In the genomic region with DNA sequence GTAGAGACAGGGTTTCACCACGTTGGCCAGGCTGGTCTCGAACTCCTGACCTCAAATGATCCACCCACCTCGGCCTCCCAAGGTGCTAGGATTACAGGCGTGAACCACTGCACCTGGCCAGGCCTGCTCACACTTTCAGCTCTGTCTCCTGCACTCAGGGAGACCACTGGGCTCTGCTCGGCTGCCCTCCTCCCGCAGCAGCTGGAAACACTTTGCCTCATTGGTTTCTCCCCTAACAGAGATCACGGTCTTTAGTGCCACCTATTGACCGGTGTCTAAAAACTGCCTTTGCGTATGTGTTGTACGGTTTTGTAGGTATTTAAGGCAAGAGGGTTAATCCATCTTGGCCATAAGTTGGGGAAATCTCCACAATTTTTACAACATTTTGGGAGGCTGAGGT, we compare ENCODE assay signal across 9 cellular contexts. TPM values are rescaled to one million over a fixed set of nuclear protein-coding genes. Genes with fewer than 3 reads are reported as not detected.
DNase-seq lines count a peak whose midpoint lies in the region; ATAC-seq, FAIRE-seq and TF ChIP-seq lines count a peak whose summit lies in the region.
"Not testable (repeated sequence)": the region's sequence is repeated elsewhere in the genome, so short reads cannot be mapped to it uniquely, and the experiment has no call there.
"Had no signal": no experiment of that assay in that cellular context is flagged by ENCODE, and none has a peak within 500 bp of the region (broad histone marks: within the 10 kb centered on the region; RNA-seq: fewer than 3 reads in every experiment).

No MANE protein-coding gene starts in this region.

- WGBS in GM12878 (ENCODE audit: insufficient coverage, insufficient replicate concordance, low lambda C conversion rate, missing lambda C conversion rate), result 11% methylated on average over 10 of the region's 10 CpGs

- H3K36me3 Mint-ChIP-seq in CD4-positive, CD25-positive, alpha-beta regulatory T cell, result not testable (repeated sequence)

- intact Hi-C loops in GM12878 (cut with micrococcal nuclease; ENCODE audit: unreplicated experiment); sciatic nerve (cut with DNase I): not testable (repeated sequence)

- peak; percentile 61 for TF ChIP-seq RAD21 in GM12878 (IDR thresholded peaks at IDR 0.05; ENCODE audit: insufficient read depth, low read depth, low read length)

- H3K27ac Mint-ChIP-seq in CD4-positive, CD25-positive, alpha-beta regulatory T cell, result not testable (repeated sequence)

- peak; percentile 45 to 49 (median 46) for TF ChIP-seq CTCF in GM12878 (IDR thresholded peaks at IDR 0.05 in 2 of 3, conservative IDR thresholded peaks at IDR 0.05 in 1 of 3; ENCODE audit: control insufficient read depth in 2 of 3, extremely low read depth in 1 of 3, insufficient read depth in 1 of 3, low read depth in 3 of 3, low read length in 3 of 3)

- CTCF ChIA-PET in GM12878 (lab: Yijun Ruan, JAX), result interaction anchor here (0.9 to 4.6 kb wide), 12 partner anchors 9 to 909 kb away, joined by 3 to 28 read pairs (median 5); no protein-coding TSS in a partner anchor

- H3K9me3 Mint-ChIP-seq in CD4-positive, CD25-positive, alpha-beta regulatory T cell, result not testable (repeated sequence)

- TF ChIP-seq POLR2A in GM12878 (IDR thresholded peaks at IDR 0.05; ENCODE audit: low read depth, low read length), result not testable (repeated sequence)

- H3K9me3 ChIP-seq in CD4-positive, CD25-positive, alpha-beta regulatory T cell (ENCODE audit: control insufficient read depth in 2 of 2, low read length in 2 of 2); GM12878 (replicated peaks; ENCODE audit: control insufficient read depth, insufficient read depth, low read length): not testable (repeated sequence)

- RAD21 ChIA-PET in GM12878 (lab: Charles Lee; ENCODE audit: unreplicated experiment), result interaction anchor here (0.9 to 1.3 kb wide), 3 partner anchors 9 to 514 kb away, joined by 3 to 4 read pairs (median 4); partner anchors contain the start of gene ASNS

- H3K4me3 ChIP-seq in CD4-positive, CD25-positive, alpha-beta regulatory T cell (ENCODE audit: low read depth, low read length); GM12878: not testable (repeated sequence)

- H3K4me3 Mint-ChIP-seq in CD4-positive, CD25-positive, alpha-beta regulatory T cell, result not testable (repeated sequence)

- H3K4me2 ChIP-seq in GM12878 (ENCODE audit: control insufficient read depth, insufficient read depth), result not testable (repeated sequence)

- DNase-seq in CD4-positive, CD25-positive, alpha-beta regulatory T cell, result peak in 2 of 3 donors; percentile 14 to 63
- peak; percentile 39 for DNase-seq in NCI-H2029 treated with DMSO at 0.1 percent for 48 hours (lab: John Stamatoyannopoulos, UW)
- DNase-seq in SHP77 treated with DMSO at 0.1 percent for 48 hours (lab: John Stamatoyannopoulos, UW), result peak; percentile 87
- DNase-seq in GM12878 (ENCODE audit: low read depth, low spot score), result peak; percentile 12
- peak; percentile 83 for DNase-seq in iPS DF 4.7 (ENCODE audit: extremely low read depth, low spot score)
- DNase-seq in sciatic nerve (ENCODE audit: low spot score), result not testable (repeated sequence)

- not testable (repeated sequence) for TF ChIP-seq EP300 in GM12878 (IDR thresholded peaks at IDR 0.05; ENCODE audit: borderline replicate concordance in 1 of 2, control insufficient read depth in 1 of 2, low read depth in 2 of 2, low read length in 2 of 2)

- BruUV-seq in GM12878 (replicated peaks; lab: Mats Ljungman, UMichigan), result not testable (repeated sequence)

- in situ Hi-C loops in GM12878 (cut with MboI), result not testable (repeated sequence)

- H3K4me1 ChIP-seq in CD4-positive, CD25-positive, alpha-beta regulatory T cell (ENCODE audit: control insufficient read depth, insufficient read depth, low read length, poor library complexity, severe bottlenecking); GM12878 (ENCODE audit: control insufficient read depth, insufficient read depth, low read length): not testable (repeated sequence)

- not testable (repeated sequence) for H3K9ac ChIP-seq in GM12878 (ENCODE audit: control insufficient read depth, insufficient read depth, low read length)

- not testable (repeated sequence) for H2AFZ ChIP-seq in GM12878 (ENCODE audit: control insufficient read depth, low read depth, low read length)

- FAIRE-seq in GM12878 (lab: Jason Lieb, UNC), result not testable (repeated sequence)

- not testable (repeated sequence) for H3K27ac ChIP-seq in CD4-positive, CD25-positive, alpha-beta regulatory T cell (ENCODE audit: insufficient read depth, low read length, poor library complexity, severe bottlenecking); GM12878 (ENCODE audit: control insufficient read depth, insufficient read depth)

- H3K79me2 ChIP-seq in GM12878 (ENCODE audit: control insufficient read depth, insufficient read depth, low read length), result not testable (repeated sequence)

- not testable (repeated sequence) for H3K27me3 Mint-ChIP-seq in CD4-positive, CD25-positive, alpha-beta regulatory T cell

- not testable (repeated sequence) for H4K20me1 ChIP-seq in GM12878 (ENCODE audit: control insufficient read depth, insufficient read depth)

- SMC1A ChIA-PET in GM12878 (lab: Charles Lee; ENCODE audit: uncharacterized antibody, unreplicated experiment), result interaction anchor here (0.7 to 1.2 kb wide), 4 partner anchors 99 to 515 kb away, joined by 3 read pairs; no protein-coding TSS in a partner anchor

- ATAC-seq in CD4-positive, CD25-positive, alpha-beta regulatory T cell (ENCODE audit: low read depth in 2 of 2), result not testable (repeated sequence)
- peak; percentile 84 for ATAC-seq in GM18868 (IDR thresholded peaks at IDR 0.05; ENCODE audit: unreplicated experiment)
- ATAC-seq in HG03280 (IDR thresholded peaks at IDR 0.05; ENCODE audit: unreplicated experiment), result peak; percentile 62
- ATAC-seq in GM12878, result peak; percentile 90
- peak; percentile 44 for ATAC-seq in sciatic nerve

- not testable (repeated sequence) for H3K4me1 Mint-ChIP-seq in CD4-positive, CD25-positive, alpha-beta regulatory T cell

- H3K36me3 ChIP-seq in CD4-positive, CD25-positive, alpha-beta regulatory T cell (ENCODE audit: control insufficient read depth, insufficient read depth, low read length); GM12878 (ENCODE audit: control insufficient read depth in 2 of 2, insufficient read depth in 2 of 2, low read length in 1 of 2): not testable (repeated sequence)

- H3K27me3 ChIP-seq in CD4-positive, CD25-positive, alpha-beta regulatory T cell (ENCODE audit: control insufficient read depth, insufficient read depth, low read length); GM12878 (replicated peaks in 1 of 2; ENCODE audit: control insufficient read depth in 2 of 2, insufficient read depth in 2 of 2, low read length in 1 of 2): not testable (repeated sequence)

- POLR2A ChIA-PET in GM12878 (lab: Charles Lee), result not testable (repeated sequence)

RNA-seq across cellular contexts. Expression of gene OCM2, which starts 23.4 kb away (rescaled TPM):
- not detected for total RNA-seq in CD4-positive, CD25-positive, alpha-beta regulatory T cell
- not detected for polyA plus RNA-seq in CD4-positive, CD25-positive, alpha-beta regulatory T cell
- total RNA-seq in GM12878 (2013; cell fraction: nucleolus; rRNA removed), result not detected in 2 replicates
- total RNA-seq in GM12878 (2014; rRNA removed), result not detected in 2 replicates
- total RNA-seq in GM12878 (2014; rRNA removed; fragmentation: Illumina TruSeq; extraction: Trizol), result not detected in 2 replicates
- not detected in 2 replicates for total RNA-seq in GM12878 (2021)
- polyA plus RNA-seq in GM12878 (2011; ENCODE audit: low read depth), result not detected
- polyA plus RNA-seq in GM12878 (2011; rRNA removed), result not detected in 2 replicates
- polyA plus RNA-seq in GM12878 (2011; cell fraction: cytosol; rRNA removed), result not detected in 2 replicates
- polyA plus RNA-seq in GM12878 (2011; cell fraction: nucleus; rRNA removed), result not detected in 2 replicates
- not detected in 2 replicates for polyA plus RNA-seq in GM12878 (2012)
- not detected in 2 replicates for polyA plus RNA-seq in GM12878 (2014; fragmentation: Illumina TruSeq; extraction: Trizol)
- polyA plus RNA-seq in GM12878 (2014; fragmentation: Nextera tagmentation; extraction: Ambion mirVana), result not detected
- not detected in 2 replicates for polyA plus RNA-seq in GM12878 (2014; rRNA removed)
- not detected for polyA plus RNA-seq in GM12878 (2016; fragmentation: Nextera tagmentation; extraction: Ambion mirVana)
- polyA minus RNA-seq in GM12878 (2011; rRNA and poly(A)+ RNA removed), result not detected in 2 replicates
- not detected in 2 replicates for polyA minus RNA-seq in GM12878 (2011; cell fraction: cytosol; rRNA and poly(A)+ RNA removed)
- not detected in 2 replicates for polyA minus RNA-seq in GM12878 (2011; cell fraction: nucleus; rRNA and poly(A)+ RNA removed)
- total RNA-seq in sciatic nerve, result not detected
- total RNA-seq: frontal cortex had no signal
